Comparison of ENCODE assay signal across 1 cellular context in the genomic region with DNA sequence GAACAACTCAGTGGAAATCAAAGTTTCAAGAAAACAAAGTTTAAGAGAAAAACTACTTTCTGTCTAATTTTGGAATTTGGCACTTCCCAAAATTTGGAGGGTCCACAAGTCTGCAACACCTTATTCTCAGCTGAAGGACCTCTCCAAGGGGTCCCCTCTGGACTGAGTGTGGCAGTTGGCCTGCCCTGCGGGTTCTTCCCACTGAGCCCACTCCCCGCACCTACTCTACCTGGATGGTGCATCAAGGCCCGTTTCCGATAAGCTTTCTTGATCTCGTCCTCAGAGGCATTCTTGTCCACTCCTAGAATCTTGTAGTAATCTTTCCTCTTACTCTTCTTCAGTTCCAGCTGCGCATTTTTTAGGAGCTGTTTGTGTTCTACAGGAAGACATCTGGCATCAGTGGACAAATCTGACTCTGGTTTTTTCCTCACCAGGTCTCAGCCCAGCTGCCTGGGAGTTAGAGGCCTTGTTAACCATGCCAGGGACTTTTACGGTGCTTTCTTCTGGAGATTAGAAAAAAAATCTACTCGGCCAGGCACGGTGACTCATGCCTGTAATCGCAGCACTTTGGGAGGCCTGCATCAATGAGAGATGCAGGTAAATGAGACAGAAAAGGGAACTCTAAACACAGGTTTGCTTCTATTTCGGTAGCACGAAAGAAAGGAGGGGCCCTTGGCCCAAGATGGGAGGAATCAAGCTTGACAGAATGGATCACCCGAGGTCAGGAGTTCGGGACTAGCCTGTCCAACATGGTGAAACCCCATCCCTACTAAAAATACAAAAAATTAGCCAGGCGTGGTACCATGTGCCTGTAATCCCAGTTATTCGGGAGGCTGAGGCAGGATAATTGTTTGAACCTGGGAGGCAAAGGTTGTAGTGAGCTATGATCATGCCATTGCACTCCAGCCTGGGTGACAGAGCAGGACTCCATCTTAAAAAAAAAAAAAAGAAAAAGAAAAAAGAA.
TF ChIP-seq lines count a peak whose summit lies in the region.

No MANE protein-coding gene starts in this region.

TF ChIP-seq in IMR-90, 13 proteins besides CTCF, POLR2A, EP300 and RAD21:
- TF ChIP-seq, protein P1, sequence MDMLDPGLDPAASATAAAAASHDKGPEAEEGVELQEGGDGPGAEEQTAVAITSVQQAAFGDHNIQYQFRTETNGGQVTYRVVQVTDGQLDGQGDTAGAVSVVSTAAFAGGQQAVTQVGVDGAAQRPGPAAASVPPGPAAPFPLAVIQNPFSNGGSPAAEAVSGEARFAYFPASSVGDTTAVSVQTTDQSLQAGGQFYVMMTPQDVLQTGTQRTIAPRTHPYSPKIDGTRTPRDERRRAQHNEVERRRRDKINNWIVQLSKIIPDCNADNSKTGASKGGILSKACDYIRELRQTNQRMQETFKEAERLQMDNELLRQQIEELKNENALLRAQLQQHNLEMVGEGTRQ (IDR thresholded peaks at IDR 0.05; ENCODE audit: low read depth, low read length) = no peak
- TF ChIP-seq FOS (IDR thresholded peaks at IDR 0.05; ENCODE audit: low read depth, low read length) (no peak), RCOR1 (IDR thresholded peaks at IDR 0.05; ENCODE audit: insufficient replicate concordance, low read length) (no peak), CEBPB (IDR thresholded peaks at IDR 0.05; ENCODE audit: low read depth, low read length) (no peak), NFE2L2 (IDR thresholded peaks at IDR 0.05; ENCODE audit: low read depth, low read length) (no peak), MXI1 (IDR thresholded peaks at IDR 0.05; ENCODE audit: borderline replicate concordance, low read depth, low read length) (no peak), SMC3 (IDR thresholded peaks at IDR 0.05; ENCODE audit: low read depth, low read length) (no peak), BHLHE40 (IDR thresholded peaks at IDR 0.05; ENCODE audit: low read depth, low read length) (no peak), MAFK (IDR thresholded peaks at IDR 0.05; ENCODE audit: low read depth, low read length) (no peak)
- TF ChIP-seq, protein P2, sequence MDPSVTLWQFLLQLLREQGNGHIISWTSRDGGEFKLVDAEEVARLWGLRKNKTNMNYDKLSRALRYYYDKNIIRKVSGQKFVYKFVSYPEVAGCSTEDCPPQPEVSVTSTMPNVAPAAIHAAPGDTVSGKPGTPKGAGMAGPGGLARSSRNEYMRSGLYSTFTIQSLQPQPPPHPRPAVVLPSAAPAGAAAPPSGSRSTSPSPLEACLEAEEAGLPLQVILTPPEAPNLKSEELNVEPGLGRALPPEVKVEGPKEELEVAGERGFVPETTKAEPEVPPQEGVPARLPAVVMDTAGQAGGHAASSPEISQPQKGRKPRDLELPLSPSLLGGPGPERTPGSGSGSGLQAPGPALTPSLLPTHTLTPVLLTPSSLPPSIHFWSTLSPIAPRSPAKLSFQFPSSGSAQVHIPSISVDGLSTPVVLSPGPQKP (IDR thresholded peaks at IDR 0.05; ENCODE audit: borderline replicate concordance, low read depth, low read length) = no peak
